In the genomic region with DNA sequence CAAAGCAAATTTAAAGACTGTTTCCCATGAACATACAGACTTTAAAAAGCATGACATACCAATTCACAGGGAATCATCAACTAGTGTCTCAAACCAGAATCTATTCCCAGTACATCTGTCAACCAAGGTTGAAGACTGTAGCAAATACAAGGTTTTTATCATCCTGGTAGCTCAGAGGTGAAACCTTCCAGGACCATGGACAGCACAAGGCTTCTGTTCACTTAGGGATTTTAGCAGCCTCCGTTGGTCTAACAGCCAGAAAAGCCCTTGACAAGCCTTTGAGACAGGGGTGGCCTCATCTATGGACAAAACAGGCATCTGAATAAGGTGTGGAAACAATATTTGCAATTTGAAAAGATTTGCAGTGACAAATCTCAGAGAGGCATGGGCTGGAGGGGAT, we compare ENCODE assay signal across 18 cellular contexts.
DNase-seq lines count a peak whose midpoint lies in the region; ATAC-seq and TF ChIP-seq lines count a peak whose summit lies in the region.
"Had no signal": no experiment of that assay in that cellular context is flagged by ENCODE, and none has a peak within 500 bp of the region (broad histone marks: within the 10 kb centered on the region; RNA-seq: fewer than 3 reads in every experiment).

No MANE protein-coding gene starts in this region.

- H3K27me3 ChIP-seq in GM23338 (ENCODE audit: insufficient read depth) (no peaks in the 10 kb centered on the region), mammary epithelial cell (ENCODE audit: insufficient read depth, low read length) (no peaks in the 10 kb centered on the region), mesendoderm (ENCODE audit: insufficient read depth, low read length, poor library complexity) (no peaks in the 10 kb centered on the region)
- H3K27me3 ChIP-seq: neutrophil, SJSA1 had no signal

- H3K9ac ChIP-seq in mammary epithelial cell (ENCODE audit: insufficient read depth, low read length) (no peak overlapping the region), mesendoderm (ENCODE audit: low read length) (no peak overlapping the region)

- H3K23ac ChIP-seq in mesendoderm (ENCODE audit: low read length): no peak overlapping the region

- no peak overlapping the region for H2AFZ ChIP-seq in GM23338
- H2AFZ ChIP-seq in mammary epithelial cell (ENCODE audit: low read depth, low read length): no peak overlapping the region

- no peak overlapping the region for H2AK5ac ChIP-seq in mesendoderm (ENCODE audit: low read length)

- TF ChIP-seq CTCF in GM23338 (conservative IDR thresholded peaks at IDR 0.05; ENCODE audit: low read depth in 2 of 2): no peak
- no peak for TF ChIP-seq CTCF in NB4 (IDR thresholded peaks at IDR 0.05; ENCODE audit: low read depth, low read length)
- TF ChIP-seq CTCF in mammary epithelial cell (conservative IDR thresholded peaks at IDR 0.05 in 1 of 2, IDR thresholded peaks at IDR 0.05 in 1 of 2; ENCODE audit: extremely low read depth in 1 of 2, insufficient read depth in 1 of 2, low read depth in 1 of 2, low read length in 2 of 2): no peak
- no peak for TF ChIP-seq CTCF in natural killer cell (IDR thresholded peaks at IDR 0.05)

- H3K18ac ChIP-seq in mesendoderm (ENCODE audit: low read length): no peak overlapping the region

- H3K79me2 ChIP-seq in GM23338 (replicated peaks; ENCODE audit: insufficient read depth): no peaks in the 10 kb centered on the region
- H3K79me2 ChIP-seq in mammary epithelial cell (ENCODE audit: insufficient read depth, low read length): no peaks in the 10 kb centered on the region
- H3K79me2 ChIP-seq in mesendoderm (ENCODE audit: control insufficient read depth, insufficient read depth, low read length): no peaks in the 10 kb centered on the region

- TF ChIP-seq POLR2A in NB4 (IDR thresholded peaks at IDR 0.05; ENCODE audit: extremely low read depth, insufficient read length): no peak

- no peak overlapping the region for H3K4me2 ChIP-seq in GM23338
- H3K4me2 ChIP-seq in mammary epithelial cell (ENCODE audit: insufficient read depth, low read depth, low read length): no peak overlapping the region
- no peak overlapping the region for H3K4me2 ChIP-seq in mesendoderm (ENCODE audit: low read length)
- H3K4me2 ChIP-seq: smooth muscle cell had no signal

- H3K9me3 Mint-ChIP-seq in GM23338 (no peaks in the 10 kb centered on the region; the same call in 2 of the 3 replicates), natural killer cell (peaks cover 0 to 2% of the 10 kb centered on the region in 2 donors)
- H3K9me3 Mint-ChIP-seq: CD4-positive, CD25-positive, alpha-beta regulatory T cell had no signal

- H3K27ac ChIP-seq in GM23338 (ENCODE audit: low read depth) (no peak overlapping the region), mammary epithelial cell (ENCODE audit: insufficient read depth, low read depth, low read length) (no peak overlapping the region), mesendoderm (ENCODE audit: low read depth, low read length) (no peak overlapping the region)
- H3K27ac ChIP-seq: neutrophil, SJSA1 had no signal

- H3K27ac Mint-ChIP-seq in GM23338 (no peak overlapping the region), natural killer cell (no peak overlapping the region)
- H3K27ac Mint-ChIP-seq: CD4-positive, CD25-positive, alpha-beta regulatory T cell had no signal

- no peaks in the 10 kb centered on the region for H3K36me3 ChIP-seq in GM23338 (ENCODE audit: insufficient read depth)
- no peaks in the 10 kb centered on the region for H3K36me3 ChIP-seq in mammary epithelial cell (ENCODE audit: insufficient read depth, low read length)
- no peaks in the 10 kb centered on the region for H3K36me3 ChIP-seq in mesendoderm (ENCODE audit: control insufficient read depth, insufficient read depth, low read length)
- H3K36me3 ChIP-seq: neutrophil, SJSA1 had no signal

- H3K9me3 ChIP-seq in mammary epithelial cell (replicated peaks; ENCODE audit: insufficient read depth, low read length): no peaks in the 10 kb centered on the region
- H3K9me3 ChIP-seq: neutrophil, SJSA1 had no signal

- H3K4me3 ChIP-seq in GM23338 (no peak overlapping the region), NB4 (ENCODE audit: low read depth, low read length) (no peak overlapping the region), mammary epithelial cell (replicated peaks in 1 of 3; ENCODE audit: insufficient read depth in 1 of 3, low read depth in 2 of 3, low read length in 3 of 3) (no peak overlapping the region), mesendoderm (ENCODE audit: low read length) (no peak overlapping the region)
- H3K4me3 ChIP-seq: SJSA1, smooth muscle cell had no signal

- no peaks in the 10 kb centered on the region for H3K79me1 ChIP-seq in mesendoderm (ENCODE audit: low read length)

- no peaks in the 10 kb centered on the region for H4K20me1 ChIP-seq in GM23338 (replicated peaks; ENCODE audit: insufficient read depth)
- H4K20me1 ChIP-seq in mammary epithelial cell (ENCODE audit: insufficient read depth, low read length): no peaks in the 10 kb centered on the region

- no peak overlapping the region for H4K5ac ChIP-seq in mesendoderm (ENCODE audit: low read length)

- BruUV-seq in mammary epithelial cell (replicated peaks; lab: Mats Ljungman, UMichigan): no TSS peak

- H3K9me2 ChIP-seq in GM23338 (ENCODE audit: insufficient read depth): 0 out of 2 replicates have a peak, but pooled peaks cover 4% of the 10 kb centered on the region

- in situ Hi-C loops in mammary epithelial cell (cut with MboI; ENCODE audit: low sequenced_read_pairs in 2 of 2): no loop called here

- dilution Hi-C loops in mammary epithelial cell (cut with HindIII; ENCODE audit: low sequenced_read_pairs): no loop called here

- intact Hi-C loops in mammary epithelial cell (cut with micrococcal nuclease) (loop anchor here (10.0 kb wide), 1 partner anchor 49 kb away; no protein-coding TSS in a partner anchor), natural killer cell (cut with micrococcal nuclease) (no loop called here)

- H3K4ac ChIP-seq in mesendoderm (ENCODE audit: low read depth, low read length): no peak overlapping the region

- H3K4me1 Mint-ChIP-seq in GM23338: peaks cover 6% of the 10 kb centered on the region; the same call in 2 of the 3 replicates
- H3K4me1 Mint-ChIP-seq in natural killer cell: no peaks in the 10 kb centered on the region
- H3K4me1 Mint-ChIP-seq: CD4-positive, CD25-positive, alpha-beta regulatory T cell had no signal

- H3K4me1 ChIP-seq in GM23338 (ENCODE audit: insufficient read depth) (no peaks in the 10 kb centered on the region), mammary epithelial cell (ENCODE audit: insufficient read depth, low read length) (peaks cover 9% of the 10 kb centered on the region), mesendoderm (ENCODE audit: control insufficient read depth, low read depth, low read length) (no peaks in the 10 kb centered on the region)
- H3K4me1 ChIP-seq: SJSA1 had no signal

- peak; percentile 83 for DNase-seq in GM23338 (ENCODE audit: low spot score)
- peak; percentile 23 for DNase-seq in NB4 (ENCODE audit: low read depth)
- peak; percentile 29 for DNase-seq in mammary epithelial cell
- peak; percentile 70 for DNase-seq in mesendoderm
- DNase-seq in HK-2 (ENCODE audit: unreplicated experiment): no peak
- DNase-seq in natural killer cell: no peak
- no peak for DNase-seq in NCI-H748 (lab: John Stamatoyannopoulos, UW; ENCODE audit: unreplicated experiment)
- DNase-seq: activated CD4-positive, CD25-positive, alpha-beta regulatory T cell; activated T-cell treated with anti-CD3 and anti-CD28 coated beads, Interleukin-2, amount 50 U/mL, for 1 hour; amygdala; CD4-positive, CD25-positive, alpha-beta regulatory T cell; left ventricle myocardium superior; NCI-H1417; NCI-H69; substantia nigra had no signal

- H3K36me3 Mint-ChIP-seq in GM23338 (ENCODE audit: low read depth) (no peaks in the 10 kb centered on the region; the same call in 2 of the 3 replicates), natural killer cell (no peaks in the 10 kb centered on the region)
- H3K36me3 Mint-ChIP-seq: CD4-positive, CD25-positive, alpha-beta regulatory T cell had no signal

- no peak overlapping the region for H2BK5ac ChIP-seq in mesendoderm (ENCODE audit: low read length)

- no peak overlapping the region for H2BK15ac ChIP-seq in mesendoderm (replicated peaks; ENCODE audit: low read depth)

- H3K27me3 Mint-ChIP-seq in GM23338 (ENCODE audit: insufficient read depth, low read depth, poor library complexity): peaks cover 2% of the 10 kb centered on the region
- H3K27me3 Mint-ChIP-seq in natural killer cell (ENCODE audit: low read depth in 2 of 2): no peaks in the 10 kb centered on the region
- H3K27me3 Mint-ChIP-seq: CD4-positive, CD25-positive, alpha-beta regulatory T cell had no signal

- CTCF ChIA-PET in mammary epithelial cell (lab: Charles Lee; ENCODE audit: low non-redundant PET): no interaction called here

- H3F3A ChIP-seq in GM23338 (replicated peaks; ENCODE audit: low read depth): no peaks in the 10 kb centered on the region

- peak; percentile 65; the same call in 2 of the 3 replicates for ATAC-seq in GM23338
- ATAC-seq in natural killer cell: no peak
- ATAC-seq: left ventricle myocardium superior had no signal

- H3K4me3 Mint-ChIP-seq in GM23338: no peak overlapping the region
- H3K4me3 Mint-ChIP-seq in natural killer cell: no peak overlapping the region
- H3K4me3 Mint-ChIP-seq: CD4-positive, CD25-positive, alpha-beta regulatory T cell had no signal

- no peak overlapping the region for H3K56ac ChIP-seq in mesendoderm (ENCODE audit: low read length)

- no peak overlapping the region for H2BK120ac ChIP-seq in mesendoderm (ENCODE audit: low read depth, low read length)

- no peak overlapping the region for H4K8ac ChIP-seq in mesendoderm (ENCODE audit: low read depth, low read length)

- 40% methylated on average over 1 of the region's 1 CpG for WGBS in mammary epithelial cell (ENCODE audit: low coverage, missing lambda C conversion rate)
- no CpG with 5 or more reads among the region's 1 CpG for WGBS in mesendoderm (ENCODE audit: extremely low coverage, insufficient coverage, low lambda C conversion rate)

TF ChIP-seq in GM23338, 12 proteins besides CTCF, POLR2A, EP300 and RAD21 (continues in another document):
- TF ChIP-seq POLR2AphosphoS5 (IDR thresholded peaks at IDR 0.05; ENCODE audit: low read depth): no peak
- peak; percentile 37; the same call in 1 of the 2 replicates for TF ChIP-seq ZNF331 (CRISPR knock-in tag; IDR thresholded peaks at IDR 0.05; ENCODE audit: low read depth)
- TF ChIP-seq JUNB (IDR thresholded peaks at IDR 0.05; ENCODE audit: unreplicated experiment): no peak

Comparison
In these comparisons a context has a peak if more than half of its experiments do, and no peak if none do; other contexts are left out.
1. DNase-seq: peak in GM23338 (single experiment), NB4 (single experiment), mammary epithelial cell (single experiment) and mesendoderm (single experiment); none in HK-2 (single experiment), natural killer cell (single experiment) and NCI-H748 (single experiment).